1 cellular context compared by ENCODE assay signal in genomic region chr14:105058521-105059034, GRCh38.
TF ChIP-seq lines count a peak whose summit lies in the region.

No MANE protein-coding gene starts in this region.

TF ChIP-seq in IMR-90, 13 proteins besides CTCF, POLR2A, EP300 and RAD21 (continued from another document):
- TF ChIP-seq MAFK (IDR thresholded peaks at IDR 0.05; ENCODE audit: low read depth, low read length) = no peak
